In the genomic region with DNA sequence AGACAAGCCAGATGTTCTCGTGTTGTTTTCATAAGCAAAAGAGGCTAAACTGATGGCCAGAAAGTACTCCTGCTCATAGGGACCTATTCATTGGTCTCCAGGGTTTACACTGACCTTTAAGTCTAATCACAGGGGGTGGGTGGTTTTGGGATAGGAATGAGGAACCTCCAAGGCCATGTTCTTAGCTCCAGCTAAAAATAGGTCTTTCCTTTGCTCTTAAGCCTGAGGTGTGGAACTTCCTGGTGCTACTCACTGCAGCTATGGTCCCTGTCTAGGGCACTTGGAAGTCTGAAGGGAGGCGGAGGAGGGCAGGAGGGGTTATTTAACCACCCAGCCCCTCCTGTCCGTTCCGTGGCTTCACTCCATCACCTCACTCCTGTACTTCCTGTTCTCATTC, we compare ENCODE assay signal across 1 cellular context.
TF ChIP-seq lines count a peak whose summit lies in the region.

No MANE protein-coding gene starts in this region.

TF ChIP-seq in WTC11, 78 proteins besides CTCF, POLR2A, EP300 and RAD21 (continued from another document):
- TF ChIP-seq, protein P1, sequence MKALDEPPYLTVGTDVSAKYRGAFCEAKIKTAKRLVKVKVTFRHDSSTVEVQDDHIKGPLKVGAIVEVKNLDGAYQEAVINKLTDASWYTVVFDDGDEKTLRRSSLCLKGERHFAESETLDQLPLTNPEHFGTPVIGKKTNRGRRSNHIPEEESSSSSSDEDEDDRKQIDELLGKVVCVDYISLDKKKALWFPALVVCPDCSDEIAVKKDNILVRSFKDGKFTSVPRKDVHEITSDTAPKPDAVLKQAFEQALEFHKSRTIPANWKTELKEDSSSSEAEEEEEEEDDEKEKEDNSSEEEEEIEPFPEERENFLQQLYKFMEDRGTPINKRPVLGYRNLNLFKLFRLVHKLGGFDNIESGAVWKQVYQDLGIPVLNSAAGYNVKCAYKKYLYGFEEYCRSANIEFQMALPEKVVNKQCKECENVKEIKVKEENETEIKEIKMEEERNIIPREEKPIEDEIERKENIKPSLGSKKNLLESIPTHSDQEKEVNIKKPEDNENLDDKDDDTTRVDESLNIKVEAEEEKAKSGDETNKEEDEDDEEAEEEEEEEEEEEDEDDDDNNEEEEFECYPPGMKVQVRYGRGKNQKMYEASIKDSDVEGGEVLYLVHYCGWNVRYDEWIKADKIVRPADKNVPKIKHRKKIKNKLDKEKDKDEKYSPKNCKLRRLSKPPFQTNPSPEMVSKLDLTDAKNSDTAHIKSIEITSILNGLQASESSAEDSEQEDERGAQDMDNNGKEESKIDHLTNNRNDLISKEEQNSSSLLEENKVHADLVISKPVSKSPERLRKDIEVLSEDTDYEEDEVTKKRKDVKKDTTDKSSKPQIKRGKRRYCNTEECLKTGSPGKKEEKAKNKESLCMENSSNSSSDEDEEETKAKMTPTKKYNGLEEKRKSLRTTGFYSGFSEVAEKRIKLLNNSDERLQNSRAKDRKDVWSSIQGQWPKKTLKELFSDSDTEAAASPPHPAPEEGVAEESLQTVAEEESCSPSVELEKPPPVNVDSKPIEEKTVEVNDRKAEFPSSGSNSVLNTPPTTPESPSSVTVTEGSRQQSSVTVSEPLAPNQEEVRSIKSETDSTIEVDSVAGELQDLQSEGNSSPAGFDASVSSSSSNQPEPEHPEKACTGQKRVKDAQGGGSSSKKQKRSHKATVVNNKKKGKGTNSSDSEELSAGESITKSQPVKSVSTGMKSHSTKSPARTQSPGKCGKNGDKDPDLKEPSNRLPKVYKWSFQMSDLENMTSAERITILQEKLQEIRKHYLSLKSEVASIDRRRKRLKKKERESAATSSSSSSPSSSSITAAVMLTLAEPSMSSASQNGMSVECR (CRISPR knock-in tag; IDR thresholded peaks at IDR 0.05; ENCODE audit: borderline replicate concordance) = no peak
- TF ChIP-seq, protein P2, sequence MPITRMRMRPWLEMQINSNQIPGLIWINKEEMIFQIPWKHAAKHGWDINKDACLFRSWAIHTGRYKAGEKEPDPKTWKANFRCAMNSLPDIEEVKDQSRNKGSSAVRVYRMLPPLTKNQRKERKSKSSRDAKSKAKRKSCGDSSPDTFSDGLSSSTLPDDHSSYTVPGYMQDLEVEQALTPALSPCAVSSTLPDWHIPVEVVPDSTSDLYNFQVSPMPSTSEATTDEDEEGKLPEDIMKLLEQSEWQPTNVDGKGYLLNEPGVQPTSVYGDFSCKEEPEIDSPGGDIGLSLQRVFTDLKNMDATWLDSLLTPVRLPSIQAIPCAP (CRISPR knock-in tag; IDR thresholded peaks at IDR 0.05) = no peak
